ENCODE assay signal across 21 cellular contexts in the genomic region with DNA sequence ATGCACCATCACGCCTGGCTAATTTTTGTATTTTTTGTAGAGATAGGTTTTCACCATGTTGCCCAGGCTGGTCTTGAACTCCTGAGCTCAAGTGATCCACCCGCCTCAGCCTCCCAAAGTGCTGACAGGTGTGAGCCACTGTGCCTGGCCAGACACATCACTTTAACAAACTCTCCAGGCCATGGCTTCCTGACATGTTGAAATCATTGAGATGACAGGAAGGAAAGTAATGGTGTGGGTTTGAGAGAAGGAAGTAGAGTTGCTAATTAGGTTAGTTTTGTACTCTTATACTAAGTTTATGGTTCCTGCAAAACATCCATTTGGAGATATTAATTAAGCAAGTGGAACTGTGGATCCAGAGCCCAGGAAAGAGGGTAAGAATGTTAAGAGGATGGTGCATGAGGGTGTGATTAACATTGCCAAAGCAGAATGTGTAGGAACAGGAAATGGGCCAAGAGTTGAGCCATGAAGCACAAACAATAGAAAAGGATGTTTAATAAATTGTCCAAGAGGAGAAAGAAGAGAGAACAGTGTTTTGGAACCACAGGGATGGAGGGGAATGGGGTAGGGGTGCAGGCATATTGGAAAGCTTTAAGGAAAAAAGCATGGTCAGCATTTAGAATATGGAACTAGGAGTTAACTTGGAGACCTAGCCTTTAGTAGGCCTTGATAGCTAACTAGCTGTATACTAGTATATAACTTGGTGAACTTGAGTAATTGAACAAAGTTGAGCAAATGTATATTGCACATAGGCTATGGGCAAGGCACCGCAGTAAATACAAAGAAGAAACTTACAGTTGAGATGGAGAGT.
A peak's percentile ranks its signal among the peaks of the same experiment; 100 is the strongest.
DNase-seq lines count a peak whose midpoint lies in the region; ATAC-seq and TF ChIP-seq lines count a peak whose summit lies in the region.
"Had no signal": no experiment of that assay in that cellular context is flagged by ENCODE, and none has a peak within 500 bp of the region (broad histone marks: within the 10 kb centered on the region; RNA-seq: fewer than 3 reads in every experiment).

No MANE protein-coding gene starts in this region.

- no peaks in the 10 kb centered on the region for H3K9me3 ChIP-seq in A673 (ENCODE audit: low read depth, low read length, poor library complexity, severe bottlenecking)
- no peaks in the 10 kb centered on the region for H3K9me3 ChIP-seq in DND-41 (ENCODE audit: insufficient read depth, low read length, severe bottlenecking)
- H3K9me3 ChIP-seq: thoracic aorta had no signal

- H3K36me3 Mint-ChIP-seq in mesothelial cell of epicardium, result peaks cover 3% of the 10 kb centered on the region

- H3K27ac Mint-ChIP-seq in mesothelial cell of epicardium, result no peak overlapping the region

- POLR2A ChIA-PET in A673 (lab: Charles Lee; ENCODE audit: low non-redundant PET), result no interaction called here

- no TSS peak for BruUV-seq in A673 (replicated peaks; lab: Mats Ljungman, UMichigan)

- H3K4me3 Mint-ChIP-seq in mesothelial cell of epicardium, result no peak overlapping the region
- H3K4me3 Mint-ChIP-seq: endodermal cell, H9, nephron had no signal

- no peak overlapping the region for H3K4me2 ChIP-seq in DND-41 (ENCODE audit: insufficient read depth, low read length)

- H3K36me3 ChIP-seq in A673 (ENCODE audit: insufficient read depth, low read length, poor library complexity, severe bottlenecking) (no peaks in the 10 kb centered on the region), DND-41 (ENCODE audit: insufficient read depth, low read length) (no peaks in the 10 kb centered on the region)

- H3K79me2 ChIP-seq in DND-41 (ENCODE audit: insufficient read depth, low read length), result no peaks in the 10 kb centered on the region

- H3K4me3 ChIP-seq in A673 (ENCODE audit: low read depth, low read length, poor library complexity, severe bottlenecking) (no peak overlapping the region), DND-41 (ENCODE audit: low read depth in 1 of 2, low read length in 2 of 2) (no peak overlapping the region), fibroblast of the aortic adventitia (ENCODE audit: low read depth, low read length) (no peak overlapping the region)
- H3K4me3 ChIP-seq: thoracic aorta had no signal

- no peak overlapping the region for H3K9ac ChIP-seq in DND-41 (ENCODE audit: low read depth, low read length)

- H2AFZ ChIP-seq in DND-41 (ENCODE audit: low read depth, low read length), result no peak overlapping the region; the same call in 1 of the 2 replicates

- ATAC-seq in DND-41 (ENCODE audit: insufficient read depth, low read depth) (no peak), GM18861 (IDR thresholded peaks at IDR 0.05; ENCODE audit: unreplicated experiment) (no peak), GM21786 (IDR thresholded peaks at IDR 0.05; ENCODE audit: unreplicated experiment) (no peak)
- ATAC-seq: foreskin keratinocyte had no signal

- no peaks in the 10 kb centered on the region for H3K9me3 Mint-ChIP-seq in mesothelial cell of epicardium
- H3K9me3 Mint-ChIP-seq: endodermal cell, H9, nephron had no signal

- intact Hi-C loops in A673 (cut with micrococcal nuclease; ENCODE audit: unreplicated experiment), result loop anchor here (5.0 kb wide), 1 partner anchor 85 kb away; no protein-coding TSS in a partner anchor

- TF ChIP-seq CTCF in A673 (conservative IDR thresholded peaks at IDR 0.05; ENCODE audit: low read depth, low read length) (no peak), DND-41 (IDR thresholded peaks at IDR 0.05; ENCODE audit: borderline replicate concordance, extremely low read depth, low read length, poor library complexity, severe bottlenecking) (no peak), fibroblast of the aortic adventitia (IDR thresholded peaks at IDR 0.05; ENCODE audit: insufficient read depth, low read length) (no peak), mesothelial cell of epicardium (IDR thresholded peaks at IDR 0.05; ENCODE audit: unreplicated experiment) (no peak)

- no peaks in the 10 kb centered on the region for H4K20me1 ChIP-seq in DND-41 (ENCODE audit: insufficient read depth, low read length)

- H3K27me3 ChIP-seq in A673 (replicated peaks; ENCODE audit: insufficient read depth, low read depth, low read length, poor library complexity) (no peaks in the 10 kb centered on the region), DND-41 (ENCODE audit: insufficient read depth, low read length, poor library complexity) (no peaks in the 10 kb centered on the region)
- H3K27me3 ChIP-seq: foreskin keratinocyte had no signal

- no peaks in the 10 kb centered on the region for H3K27me3 Mint-ChIP-seq in mesothelial cell of epicardium (ENCODE audit: low read depth)

- peak overlapping the region; percentile 50 for H3K27ac ChIP-seq in A673 (ENCODE audit: low read depth, low read length, poor library complexity, severe bottlenecking)
- peak overlapping the region; percentile 64; the same call in 1 of the 2 replicates for H3K27ac ChIP-seq in DND-41 (ENCODE audit: low read length)
- H3K27ac ChIP-seq: foreskin keratinocyte, thoracic aorta had no signal

- DNase-seq in A673 (ENCODE audit: low spot score), result peak; percentile 92
- no peak for DNase-seq in DND-41
- peak; percentile 71 for DNase-seq in SIG-M5 (lab: John Stamatoyannopoulos, UW)
- DNase-seq in fibroblast of the aortic adventitia (ENCODE audit: low read depth), result peak; percentile 7
- DNase-seq in SW480 (ENCODE audit: low spot score), result no peak
- DNase-seq in mesothelial cell of epicardium (ENCODE audit: low spot score in 2 of 2, unreplicated experiment in 2 of 2), result no peak
- DNase-seq: activated CD4-positive, CD25-positive, alpha-beta regulatory T cell; activated T-cell treated with anti-CD3 and anti-CD28 coated beads for 4 hours; amniotic stem cell; endodermal cell; foreskin keratinocyte; H9; NCI-H1417; NCI-H345; OCI-M1; retina; SW 1271 had no signal

- peaks cover 27% of the 10 kb centered on the region for H3K4me1 ChIP-seq in A673 (ENCODE audit: insufficient read depth, low read length, poor library complexity, severe bottlenecking)
- peaks cover 47% of the 10 kb centered on the region for H3K4me1 ChIP-seq in DND-41 (ENCODE audit: insufficient read depth, low read length)

- CTCF ChIA-PET in A673 (lab: Charles Lee), result no interaction called here

- peaks cover 6% of the 10 kb centered on the region for H3K4me1 Mint-ChIP-seq in mesothelial cell of epicardium
- H3K4me1 Mint-ChIP-seq: endodermal cell had no signal

Comparison
In these comparisons a context has a peak if more than half of its experiments do, and no peak if none do; other contexts are left out.
1. DNase-seq: peak in A673 (single experiment), SIG-M5 (single experiment) and fibroblast of the aortic adventitia (single experiment); none in DND-41 (single experiment), SW480 (single experiment) and mesothelial cell of epicardium (0 of 2).